In the genomic region with DNA sequence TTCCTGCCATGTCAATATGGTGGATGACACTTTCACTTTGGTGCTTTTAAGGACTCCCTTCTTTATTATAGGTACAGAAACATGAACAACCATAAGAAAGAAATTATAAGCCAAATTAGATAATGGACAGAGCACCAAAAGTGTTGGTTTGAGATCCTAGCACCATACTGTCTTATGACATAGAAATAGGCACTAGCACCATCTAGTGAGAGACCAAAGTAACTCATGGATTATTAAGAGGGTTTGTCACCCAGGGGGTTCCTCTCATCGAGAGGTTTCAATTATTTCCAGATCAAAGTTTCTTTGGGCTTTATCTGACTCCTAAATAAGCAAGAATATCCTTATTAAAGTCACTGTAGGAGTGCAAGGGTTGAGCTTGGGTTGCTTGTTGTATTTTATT, we compare ENCODE assay signal across 1 cellular context.
TF ChIP-seq lines count a peak whose summit lies in the region.

No MANE protein-coding gene starts in this region.

TF ChIP-seq in HCT116, 20 proteins besides CTCF, POLR2A, EP300 and RAD21:
- TF ChIP-seq, protein P1, sequence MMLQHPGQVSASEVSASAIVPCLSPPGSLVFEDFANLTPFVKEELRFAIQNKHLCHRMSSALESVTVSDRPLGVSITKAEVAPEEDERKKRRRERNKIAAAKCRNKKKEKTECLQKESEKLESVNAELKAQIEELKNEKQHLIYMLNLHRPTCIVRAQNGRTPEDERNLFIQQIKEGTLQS (IDR thresholded peaks at IDR 0.05), result no peak
- TF ChIP-seq CEBPB (IDR thresholded peaks at IDR 0.05; ENCODE audit: low read depth) (no peak), ZBTB33 (IDR thresholded peaks at IDR 0.05; ENCODE audit: extremely low read depth, insufficient replicate concordance, low read length) (no peak), SP1 (IDR thresholded peaks at IDR 0.05; ENCODE audit: low read depth) (no peak), EZH2phosphoT487 (IDR thresholded peaks at IDR 0.05; ENCODE audit: borderline replicate concordance) (no peak), SRF (IDR thresholded peaks at IDR 0.05; ENCODE audit: low read depth) (no peak), JUND (IDR thresholded peaks at IDR 0.05) (no peak), TCF7L2 (IDR thresholded peaks at IDR 0.05; ENCODE audit: borderline replicate concordance, extremely low read depth, insufficient read depth, insufficient read length) (no peak), EGR1 (IDR thresholded peaks at IDR 0.05; ENCODE audit: low read depth) (no peak), CBX3 (IDR thresholded peaks at IDR 0.05; ENCODE audit: low read depth) (no peak), REST (IDR thresholded peaks at IDR 0.05; ENCODE audit: low read depth) (no peak), ZFX (IDR thresholded peaks at IDR 0.05) (no peak), EZH2 (IDR thresholded peaks at IDR 0.05) (no peak), MAX (IDR thresholded peaks at IDR 0.05) (no peak), SIN3A (IDR thresholded peaks at IDR 0.05; ENCODE audit: low read depth) (no peak), ZNF274 (IDR thresholded peaks at IDR 0.05; ENCODE audit: low read depth, low read length) (no peak), FOSL1 (IDR thresholded peaks at IDR 0.05; ENCODE audit: low read depth) (no peak), POLR2AphosphoS5 (IDR thresholded peaks at IDR 0.05; ENCODE audit: low read depth, low read length) (no peak)
